Comparison of ENCODE assay signal across 8 cellular contexts in the genomic region with DNA sequence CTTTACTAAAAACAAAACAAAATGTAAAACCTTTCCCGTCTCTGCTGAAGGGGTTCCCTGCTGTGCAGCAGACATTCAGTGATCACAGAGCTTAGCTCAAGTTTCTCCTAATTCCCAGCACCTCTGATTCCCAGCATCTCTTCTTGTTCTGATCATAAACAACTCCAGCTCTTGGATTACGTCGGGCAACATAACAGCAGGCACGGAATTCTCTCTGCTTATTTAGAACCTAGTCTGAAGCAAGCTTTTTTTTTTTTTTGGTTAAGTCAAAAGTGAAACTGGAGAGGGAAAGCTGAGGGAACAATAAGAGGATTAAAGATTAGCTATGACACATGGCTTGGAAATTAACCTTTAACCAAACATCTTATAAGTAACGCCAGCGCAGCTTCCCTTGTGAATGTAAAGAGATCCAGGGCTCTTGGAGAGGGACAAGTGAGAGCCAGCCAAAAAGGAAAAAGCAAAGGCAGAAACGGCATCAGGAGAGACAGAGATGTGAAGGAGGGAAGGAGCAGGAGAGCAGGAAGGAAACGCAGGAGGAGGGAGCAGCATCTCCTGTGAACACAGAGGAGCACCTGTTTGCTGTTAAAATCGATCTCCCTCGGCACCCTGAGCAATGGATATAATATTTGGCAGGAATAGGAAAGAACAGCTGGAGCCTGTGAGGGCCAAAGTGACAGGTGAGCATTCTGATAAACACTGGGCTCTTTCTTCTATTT. TPM values are rescaled to one million over a fixed set of nuclear protein-coding genes. Genes with fewer than 3 reads are reported as not detected.
DNase-seq lines count a peak whose midpoint lies in the region; TF ChIP-seq lines count a peak whose summit lies in the region.

A gene with protein sequence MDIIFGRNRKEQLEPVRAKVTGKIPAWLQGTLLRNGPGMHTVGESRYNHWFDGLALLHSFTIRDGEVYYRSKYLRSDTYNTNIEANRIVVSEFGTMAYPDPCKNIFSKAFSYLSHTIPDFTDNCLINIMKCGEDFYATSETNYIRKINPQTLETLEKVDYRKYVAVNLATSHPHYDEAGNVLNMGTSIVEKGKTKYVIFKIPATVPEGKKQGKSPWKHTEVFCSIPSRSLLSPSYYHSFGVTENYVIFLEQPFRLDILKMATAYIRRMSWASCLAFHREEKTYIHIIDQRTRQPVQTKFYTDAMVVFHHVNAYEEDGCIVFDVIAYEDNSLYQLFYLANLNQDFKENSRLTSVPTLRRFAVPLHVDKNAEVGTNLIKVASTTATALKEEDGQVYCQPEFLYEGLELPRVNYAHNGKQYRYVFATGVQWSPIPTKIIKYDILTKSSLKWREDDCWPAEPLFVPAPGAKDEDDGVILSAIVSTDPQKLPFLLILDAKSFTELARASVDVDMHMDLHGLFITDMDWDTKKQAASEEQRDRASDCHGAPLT (plus strand): TSS at position 394 of the 716 bp plus-strand sequence. CDS start 220 bp downstream, at position 614.

- intact Hi-C loops in ascending aorta (cut with DNase I), result no loop called here

- no peak within 1 kb of the TSS for H3K4me3 Mint-ChIP-seq in endothelial cell (ENCODE audit: unreplicated experiment)

- no peaks in the 10 kb centered on the region for H3K27me3 ChIP-seq in ascending aorta
- peaks cover 0 to 4% (median 0%) of the 10 kb centered on the region in 5 donors for H3K27me3 ChIP-seq in subcutaneous abdominal adipose tissue (ENCODE audit: control insufficient read depth in 5 of 5, insufficient read depth in 4 of 5, low read length in 5 of 5)

- H3K27ac ChIP-seq in ascending aorta (peak within 1 kb of the TSS in 1 of 2 donors; percentile 10), subcutaneous abdominal adipose tissue (ENCODE audit: low read depth, low read length) (no peak within 1 kb of the TSS)

- TF ChIP-seq CTCF in ascending aorta (IDR thresholded peaks at IDR 0.05), result no peak
- no peak for TF ChIP-seq CTCF in endothelial cell (IDR thresholded peaks at IDR 0.05; ENCODE audit: unreplicated experiment)

- H3K9me3 ChIP-seq in ascending aorta (no peaks in the 10 kb centered on the region), subcutaneous abdominal adipose tissue (ENCODE audit: control insufficient read depth in 5 of 5, low read length in 5 of 5) (no peaks in the 10 kb centered on the region)

- no peaks in the 10 kb centered on the region for H3K36me3 Mint-ChIP-seq in endothelial cell (ENCODE audit: low read depth, unreplicated experiment)

- no peaks in the 10 kb centered on the region for H3K9me3 Mint-ChIP-seq in endothelial cell (ENCODE audit: unreplicated experiment)

- H3K4me1 ChIP-seq in ascending aorta (no peaks in the 10 kb centered on the region), subcutaneous abdominal adipose tissue (ENCODE audit: control insufficient read depth in 5 of 5, insufficient read depth in 5 of 5, low read length in 5 of 5) (peaks cover 0 to 9% (median 4%) of the 10 kb centered on the region in 5 donors)

- peak; percentile 8 for DNase-seq in DMS79 (lab: John Stamatoyannopoulos, UW)
- DNase-seq in HT1080 (ENCODE audit: low read depth), result peak; percentile 76
- DNase-seq in ascending aorta (ENCODE audit: low spot score in 2 of 2), result no peak
- DNase-seq in inferior parietal cortex (ENCODE audit: extremely low spot score), result peak; percentile 13
- DNase-seq in GM19240 (ENCODE audit: insufficient read length, low spot score), result no peak
- no peak for DNase-seq in endothelial cell (ENCODE audit: low spot score)
- no peak for DNase-seq in NCI-H187 (lab: John Stamatoyannopoulos, UW)

- H3K9ac ChIP-seq in subcutaneous abdominal adipose tissue (ENCODE audit: low read length in 5 of 5), result peak within 1 kb of the TSS in 3 of 5 donors; percentile 9 to 59 (median 17)

- H3K4me3 ChIP-seq in ascending aorta, result peak within 1 kb of the TSS; percentile 31 to 53
- peak within 1 kb of the TSS; percentile 8 to 67 (median 58) for H3K4me3 ChIP-seq in subcutaneous abdominal adipose tissue (ENCODE audit: low read depth in 1 of 5, low read length in 5 of 5)

- no peak within 1 kb of the TSS for H3K27ac Mint-ChIP-seq in endothelial cell (ENCODE audit: unreplicated experiment)

- peaks cover 2% of the 10 kb centered on the region for H3K27me3 Mint-ChIP-seq in endothelial cell (ENCODE audit: unreplicated experiment)

- peaks cover 6% of the 10 kb centered on the region for H3K4me1 Mint-ChIP-seq in endothelial cell (ENCODE audit: unreplicated experiment)

- H3K36me3 ChIP-seq in ascending aorta, result no peaks in the 10 kb centered on the region
- no peaks in the 10 kb centered on the region for H3K36me3 ChIP-seq in subcutaneous abdominal adipose tissue (ENCODE audit: control insufficient read depth in 5 of 5, insufficient read depth in 5 of 5, low read length in 5 of 5)

RNA-seq across cellular contexts. Expression of the gene that starts here (rescaled TPM):
- not detected in 2 replicates for total RNA-seq in HT1080 (2014; rRNA removed; shearing (Covaris generic))
- polyA plus RNA-seq in HT1080 (2015; cell fraction: cytosol; rRNA removed), result not detected in 2 replicates
- not detected in 2 replicates for polyA plus RNA-seq in HT1080 (2015; cell fraction: nucleus; rRNA removed)
- total RNA-seq in ascending aorta, result not detected
- total RNA-seq in endothelial cell (ENCODE audit: unreplicated experiment), result not detected

Comparison
In these comparisons a context has a peak if more than half of its experiments do, and no peak if none do; other contexts are left out.
1. Peak in DNase-seq in HT1080; RNA of the gene not detected or under 1 TPM.
2. DNase-seq: peak in DMS79 (single experiment) and inferior parietal cortex (single experiment); none in ascending aorta (0 of 2), GM19240 (single experiment), endothelial cell (single experiment) and NCI-H187 (0 of 2).